Comparison of ENCODE assay signal across 8 cellular contexts in genomic region chr11:9600651-9601040, GRCh38. TPM values are rescaled to one million over a fixed set of nuclear protein-coding genes. Genes with fewer than 3 reads are reported as not detected.
A peak's percentile ranks its signal among the peaks of the same experiment; 100 is the strongest.
DNase-seq lines count a peak whose midpoint lies in the region; ATAC-seq, FAIRE-seq and TF ChIP-seq lines count a peak whose summit lies in the region.

No MANE protein-coding gene starts in this region.

- DNase-seq in CD14-positive monocyte (ENCODE audit: low spot score) (no peak), GM12878 (ENCODE audit: low read depth, low spot score) (peak; percentile 63), NCI-H524 (lab: John Stamatoyannopoulos, UW) (no peak), T1000 (lab: John Stamatoyannopoulos, UW) (no peak), posterior vena cava (ENCODE audit: low spot score) (no peak), Ammon's horn (ENCODE audit: low spot score) (no peak)

- TF ChIP-seq RAD21 in GM12878 (IDR thresholded peaks at IDR 0.05; ENCODE audit: insufficient read depth, low read depth, low read length): no peak

- peaks cover 24% of the 10 kb centered on the region for H3K4me1 Mint-ChIP-seq in CD14-positive monocyte

- H3K9me3 Mint-ChIP-seq in CD14-positive monocyte: no peaks in the 10 kb centered on the region

- no peak for TF ChIP-seq CTCF in CD14-positive monocyte (IDR thresholded peaks at IDR 0.05)
- TF ChIP-seq CTCF in GM12878 (IDR thresholded peaks at IDR 0.05 in 2 of 3, conservative IDR thresholded peaks at IDR 0.05 in 1 of 3; ENCODE audit: control insufficient read depth in 2 of 3, extremely low read depth in 1 of 3, insufficient read depth in 1 of 3, low read depth in 3 of 3, low read length in 3 of 3): no peak

- POLR2A ChIA-PET in GM12878 (lab: Charles Lee): interaction anchor here (0.7 to 2.4 kb wide), 11 partner anchors 10 to 865 kb away, joined by 4 to 19 read pairs (median 6); partner anchors contain the start of genes WEE1 and ZNF143

- TF ChIP-seq EP300 in GM12878 (IDR thresholded peaks at IDR 0.05; ENCODE audit: borderline replicate concordance in 1 of 2, control insufficient read depth in 1 of 2, low read depth in 2 of 2, low read length in 2 of 2): no peak; a peak in 1 of 4 replicates

- peaks cover 46% of the 10 kb centered on the region for H3K4me1 ChIP-seq in GM12878 (ENCODE audit: control insufficient read depth, insufficient read depth, low read length)

- no TSS peak for BruUV-seq in GM12878 (replicated peaks; lab: Mats Ljungman, UMichigan)

- no peaks in the 10 kb centered on the region for H3K79me2 ChIP-seq in GM12878 (ENCODE audit: control insufficient read depth, insufficient read depth, low read length)

- peak overlapping the region in 1 of 2 donors; percentile 97 for H3K4me3 Mint-ChIP-seq in CD14-positive monocyte

- H3K27me3 Mint-ChIP-seq in CD14-positive monocyte (ENCODE audit: low read depth in 3 of 3): peaks cover 0 to 7% (median 2%) of the 10 kb centered on the region in 3 donors

- peak overlapping the region; percentile 70 for H3K4me2 ChIP-seq in GM12878 (ENCODE audit: control insufficient read depth, insufficient read depth)

- peak overlapping the region; percentile 87 for H3K27ac ChIP-seq in GM12878 (ENCODE audit: control insufficient read depth, insufficient read depth)

- peak overlapping the region in 6 of 7 donors; percentile 2 to 95 (median 86) for H3K27ac Mint-ChIP-seq in CD14-positive monocyte

- no peak overlapping the region for H2AFZ ChIP-seq in GM12878 (ENCODE audit: control insufficient read depth, low read depth, low read length)

- H3K4me3 ChIP-seq in GM12878: peak overlapping the region; percentile 64; the same call in 1 of the 2 replicates

- H4K20me1 ChIP-seq in GM12878 (ENCODE audit: control insufficient read depth, insufficient read depth): no peaks in the 10 kb centered on the region

- intact Hi-C loops in CD14-positive monocyte (cut with micrococcal nuclease) (no loop called here), GM12878 (cut with micrococcal nuclease; ENCODE audit: unreplicated experiment) (loop anchor here (1.0 kb wide), 1 partner anchor 145 kb away; no protein-coding TSS in a partner anchor), posterior vena cava (cut with DNase I) (loop anchor here in 1 of 2 donors (10.0 kb wide), 1 partner anchor 86 kb away; no protein-coding TSS in a partner anchor)

- peak overlapping the region; percentile 58; the same call in 1 of the 2 replicates for H3K9ac ChIP-seq in GM12878 (ENCODE audit: control insufficient read depth, insufficient read depth, low read length)

- H3K36me3 ChIP-seq in GM12878 (ENCODE audit: control insufficient read depth in 2 of 2, insufficient read depth in 2 of 2, low read length in 1 of 2): no peaks in the 10 kb centered on the region

- no peak for TF ChIP-seq POLR2A in GM12878 (IDR thresholded peaks at IDR 0.05; ENCODE audit: low read depth, low read length)

- in situ Hi-C loops in GM12878 (cut with MboI): no loop called here

- no peaks in the 10 kb centered on the region for H3K36me3 Mint-ChIP-seq in CD14-positive monocyte

- SMC1A ChIA-PET in GM12878 (lab: Charles Lee; ENCODE audit: uncharacterized antibody, unreplicated experiment): interaction anchor here (0.6 to 5.7 kb wide), 33 partner anchors 10 to 339 kb away, joined by 3 to 64 read pairs (median 5); partner anchors contain the start of genes WEE1 and ZNF143

- H3K27me3 ChIP-seq in GM12878 (replicated peaks in 1 of 2; ENCODE audit: control insufficient read depth in 2 of 2, insufficient read depth in 2 of 2, low read length in 1 of 2): no peaks in the 10 kb centered on the region

- RAD21 ChIA-PET in GM12878 (lab: Charles Lee; ENCODE audit: unreplicated experiment): interaction anchor here (0.9 to 5.4 kb wide), 25 partner anchors 9 to 340 kb away, joined by 3 to 46 read pairs (median 4); partner anchors contain the start of genes SWAP70, WEE1 and ZNF143

- no peaks in the 10 kb centered on the region for H3K9me3 ChIP-seq in GM12878 (replicated peaks; ENCODE audit: control insufficient read depth, insufficient read depth, low read length)

- peak; percentile 57 for ATAC-seq in GM19395 (IDR thresholded peaks at IDR 0.05; ENCODE audit: unreplicated experiment)
- peak; percentile 52 for ATAC-seq in HG03457 (IDR thresholded peaks at IDR 0.05; ENCODE audit: unreplicated experiment)
- ATAC-seq in GM12878: peak; percentile 74

- no peak for FAIRE-seq in GM12878 (lab: Jason Lieb, UNC)

- 5% methylated on average over 4 of the region's 4 CpGs for WGBS in GM12878 (ENCODE audit: insufficient coverage, insufficient replicate concordance, low lambda C conversion rate, missing lambda C conversion rate)

- CTCF ChIA-PET in GM12878 (lab: Yijun Ruan, JAX): interaction anchor here (0.7 to 6.4 kb wide), 15 partner anchors 12 to 433 kb away, joined by 3 to 45 read pairs (median 4); partner anchors contain the start of gene WEE1

TF ChIP-seq in GM12878, 131 proteins besides CTCF, POLR2A, EP300 and RAD21 (continues in another document):
- TF ChIP-seq SPI1 (IDR thresholded peaks at IDR 0.05; ENCODE audit: borderline replicate concordance, insufficient read depth, low read depth, low read length) (peak; percentile 70), PBX3 (IDR thresholded peaks at IDR 0.05; ENCODE audit: insufficient replicate concordance, low read depth, low read length) (no peak), EED (IDR thresholded peaks at IDR 0.05; ENCODE audit: low read depth) (peak; percentile 34; the same call in 1 of the 2 replicates), CUX1 (IDR thresholded peaks at IDR 0.05; ENCODE audit: insufficient replicate concordance, low read depth, low read length) (no peak), CREM (IDR thresholded peaks at IDR 0.05; ENCODE audit: low read depth) (peak; percentile 16; the same call in 1 of the 2 replicates), ATF7 (IDR thresholded peaks at IDR 0.05; ENCODE audit: low read depth) (0 out of 2 replicates have a peak, but pooled peaks have one; percentile 10), BHLHE40 (IDR thresholded peaks at IDR 0.05; ENCODE audit: borderline replicate concordance in 1 of 2, low read depth in 2 of 2, low read length in 1 of 2) (no peak)

RNA-seq across cellular contexts. Expression of gene WEE1, which starts 27.2 kb away (rescaled TPM):
- polyA plus RNA-seq in CD14-positive monocyte (under 1 TPM; 0.05 to 0.22 TPM), GM12878 (2011; rRNA removed) (54.1 and 71.9 TPM in 2 replicates), GM12878 (2014; fragmentation: Illumina TruSeq; extraction: Trizol) (69.5 and 84.0 TPM in 2 replicates), GM12878 (2014; fragmentation: Nextera tagmentation; extraction: Ambion mirVana) (10 to 100 TPM; 20.6 to 22.2 TPM), GM12878 (2014; rRNA removed) (39.6 and 41.0 TPM in 2 replicates), GM12878 (2016; fragmentation: Nextera tagmentation; extraction: Ambion mirVana) (10 to 100 TPM; 13.8 to 28.0 TPM)
- total RNA-seq in GM12878 (2013; cell fraction: nucleolus; rRNA removed): 98.0 and 98.8 TPM in 2 replicates
- total RNA-seq in GM12878 (2014; rRNA removed) (53.9 and 58.4 TPM in 2 replicates), GM12878 (2014; rRNA removed; fragmentation: Illumina TruSeq; extraction: Trizol) (51.1 and 51.4 TPM in 2 replicates), GM12878 (2021) (51.7 and 58.0 TPM in 2 replicates), posterior vena cava (10 to 100 TPM; 16.7 to 24.0 TPM)
- 10.7 TPM for polyA plus RNA-seq in GM12878 (2011; ENCODE audit: low read depth)
- 17.6 and 21.0 TPM in 2 replicates for polyA plus RNA-seq in GM12878 (2011; cell fraction: cytosol; rRNA removed)
- polyA plus RNA-seq in GM12878 (2011; cell fraction: nucleus; rRNA removed): 46.7 and 55.2 TPM in 2 replicates
- polyA plus RNA-seq in GM12878 (2012): 16.9 and 21.6 TPM in 2 replicates
- polyA minus RNA-seq in GM12878 (2011; rRNA and poly(A)+ RNA removed): 26.8 and 46.9 TPM in 2 replicates
- polyA minus RNA-seq in GM12878 (2011; cell fraction: cytosol; rRNA and poly(A)+ RNA removed): 13.4 and 19.4 TPM in 2 replicates
- 35.7 and 71.9 TPM in 2 replicates for polyA minus RNA-seq in GM12878 (2011; cell fraction: nucleus; rRNA and poly(A)+ RNA removed)
